10 cellular contexts compared by ENCODE assay signal in genomic region chr7:99079104-99079503, GRCh38.
A peak's percentile ranks its signal among the peaks of the same experiment; 100 is the strongest.
DNase-seq lines count a peak whose midpoint lies in the region; ATAC-seq, FAIRE-seq and TF ChIP-seq lines count a peak whose summit lies in the region.
"Had no signal": no experiment of that assay in that cellular context is flagged by ENCODE, and none has a peak within 500 bp of the region (broad histone marks: within the 10 kb centered on the region; RNA-seq: fewer than 3 reads in every experiment).

No MANE protein-coding gene starts in this region.

- peak overlapping the region; percentile 49 to 54 for H3K4me3 Mint-ChIP-seq in stimulated activated naive CD8-positive, alpha-beta T cell treated with anti-CD3 and anti-CD28 coated beads, Interleukin-15, amount 100 ng/mL, for 72 hours

- 50% methylated on average over 9 of the region's 9 CpGs for WGBS in hepatocyte (ENCODE audit: low lambda C conversion rate, missing lambda C conversion rate)

- H3K79me2 ChIP-seq in hepatocyte, result peaks cover 86% of the 10 kb centered on the region

- TF ChIP-seq POLR2A in vagina (IDR thresholded peaks at IDR 0.05), result no peak

- TF ChIP-seq CTCF in hepatocyte (IDR thresholded peaks at IDR 0.05; ENCODE audit: poor library complexity) (no peak), vagina (IDR thresholded peaks at IDR 0.05) (no peak)

- H3K4me1 Mint-ChIP-seq in stimulated activated naive CD8-positive, alpha-beta T cell treated with anti-CD3 and anti-CD28 coated beads, Interleukin-15, amount 100 ng/mL, for 72 hours, result peaks cover 35% of the 10 kb centered on the region

- H3K27ac Mint-ChIP-seq in stimulated activated naive CD8-positive, alpha-beta T cell treated with anti-CD3 and anti-CD28 coated beads, Interleukin-15, amount 100 ng/mL, for 72 hours, result peak overlapping the region; percentile 7 to 30
- H3K27ac Mint-ChIP-seq: progenitor cell of endocrine pancreas had no signal

- H3K27me3 Mint-ChIP-seq in stimulated activated naive CD8-positive, alpha-beta T cell treated with anti-CD3 and anti-CD28 coated beads, Interleukin-15, amount 100 ng/mL, for 72 hours, result no peaks in the 10 kb centered on the region
- H3K27me3 Mint-ChIP-seq: progenitor cell of endocrine pancreas had no signal

- H3K27me3 ChIP-seq in hepatocyte (no peaks in the 10 kb centered on the region), vagina (no peaks in the 10 kb centered on the region)

- peak overlapping the region; percentile 3 for H3K4me2 ChIP-seq in hepatocyte

- H3K9me3 Mint-ChIP-seq in stimulated activated naive CD8-positive, alpha-beta T cell treated with anti-CD3 and anti-CD28 coated beads, Interleukin-15, amount 100 ng/mL, for 72 hours, result no peaks in the 10 kb centered on the region

- peaks cover 20% of the 10 kb centered on the region for H4K20me1 ChIP-seq in hepatocyte (ENCODE audit: insufficient read depth, poor library complexity, severe bottlenecking)

- peak; percentile 68 for ATAC-seq in stimulated activated naive CD8-positive, alpha-beta T cell treated with anti-CD3 and anti-CD28 coated beads, Interleukin-15, amount 100 ng/mL, for 72 hours
- ATAC-seq in stimulated activated naive CD8-positive, alpha-beta T cell treated with anti-CD3 and anti-CD28 coated beads, Interleukin-15, Interleukin-2, amounts not matched to agents 100 U/mL and 50 U/mL, for 24 hours, result no peak
- ATAC-seq in GM18520 (IDR thresholded peaks at IDR 0.05; ENCODE audit: unreplicated experiment) (no peak), GM21576 (IDR thresholded peaks at IDR 0.05; ENCODE audit: unreplicated experiment) (no peak)

- H3K9me3 ChIP-seq in hepatocyte (ENCODE audit: low read depth) (no peaks in the 10 kb centered on the region), vagina (no peaks in the 10 kb centered on the region)

- intact Hi-C loops in vagina (cut with DNase I), result no loop called here

- H3K4me3 ChIP-seq in hepatocyte (no peak overlapping the region), vagina (no peak overlapping the region)

- DNase-seq in stimulated activated naive CD8-positive, alpha-beta T cell treated with anti-CD3 and anti-CD28 coated beads, Interleukin-15, amount 100 ng/mL, for 72 hours, result no peak
- no peak for DNase-seq in stimulated activated naive CD8-positive, alpha-beta T cell treated with anti-CD3 and anti-CD28 coated beads, Interleukin-15, Interleukin-2, amounts not matched to agents 100 U/mL and 50 U/mL, for 24 hours
- DNase-seq in UCSD-AML1 (lab: John Stamatoyannopoulos, UW; ENCODE audit: unreplicated experiment), result peak; percentile 9
- peak; percentile 34 for DNase-seq in hepatocyte (ENCODE audit: low spot score)
- no peak for DNase-seq in vagina (ENCODE audit: extremely low spot score in 2 of 2)
- DNase-seq in urothelium cell line (ENCODE audit: low spot score), result no peak
- DNase-seq: NCI-H1930 had no signal

- peaks cover 8% of the 10 kb centered on the region for H3K4me1 ChIP-seq in hepatocyte (ENCODE audit: insufficient read depth)
- H3K4me1 ChIP-seq in vagina, result peaks cover 48% of the 10 kb centered on the region

- no peak overlapping the region for H2AFZ ChIP-seq in hepatocyte

- no peak overlapping the region for H3K27ac ChIP-seq in hepatocyte
- H3K27ac ChIP-seq in vagina, result peak overlapping the region; percentile 47

- no peak for FAIRE-seq in urothelium cell line (lab: Jason Lieb, UNC)

- no peaks in the 10 kb centered on the region for H3K36me3 ChIP-seq in hepatocyte (replicated peaks; ENCODE audit: insufficient read depth, low read depth)
- H3K36me3 ChIP-seq in vagina, result no peaks in the 10 kb centered on the region

- no peaks in the 10 kb centered on the region for H3K9me2 ChIP-seq in hepatocyte (replicated peaks; ENCODE audit: insufficient read depth)

Comparison
In these comparisons a context has a peak if more than half of its experiments do, and no peak if none do; other contexts are left out.
1. DNase-seq: peak in UCSD-AML1 (single experiment) and hepatocyte (single experiment); none in stimulated activated naive CD8-positive, alpha-beta T cell treated with anti-CD3 and anti-CD28 coated beads, Interleukin-15, amount 100 ng/mL, for 72 hours (0 of 2), stimulated activated naive CD8-positive, alpha-beta T cell treated with anti-CD3 and anti-CD28 coated beads, Interleukin-15, Interleukin-2, amounts not matched to agents 100 U/mL and 50 U/mL, for 24 hours (single experiment), vagina (0 of 2) and urothelium cell line (single experiment).